9 cellular contexts compared by ENCODE assay signal in genomic region chr11:65625628-65626342, GRCh38. TPM values are rescaled to one million over a fixed set of nuclear protein-coding genes. Genes with fewer than 3 reads are reported as not detected.
DNase-seq lines count a peak whose midpoint lies in the region; ATAC-seq and TF ChIP-seq lines count a peak whose summit lies in the region.
"Had no signal": no experiment of that assay in that cellular context is flagged by ENCODE, and none has a peak within 500 bp of the region (broad histone marks: within the 10 kb centered on the region; RNA-seq: fewer than 3 reads in every experiment).

No MANE protein-coding gene starts in this region.

- H3K4me3 ChIP-seq in colonic mucosa (no peak overlapping the region), lung (no peak overlapping the region), tibial artery (no peak overlapping the region)
- H3K4me3 ChIP-seq: ovary had no signal

- DNase-seq in COLO668 (lab: John Stamatoyannopoulos, UW; ENCODE audit: unreplicated experiment) (peak; percentile 41), KBM-7 (peak; percentile 79), colonic mucosa (peak; percentile 66), lung (ENCODE audit: low spot score) (peak; percentile 57), tibial artery (peak in 1 of 2 donors; percentile 57), SW480 (ENCODE audit: low spot score) (no peak)

- WGBS in lung, 2 donors: 65 to 67% methylated on average over 30 of the region's 30 CpGs

- no peak overlapping the region for H3K27ac ChIP-seq in colonic mucosa
- no peak overlapping the region for H3K27ac ChIP-seq in lung (ENCODE audit: low read depth in 1 of 2, low read length in 1 of 2)
- no peak overlapping the region for H3K27ac ChIP-seq in tibial artery
- H3K27ac ChIP-seq: ovary had no signal

- no peaks in the 10 kb centered on the region for H3K9me3 ChIP-seq in colonic mucosa
- no peaks in the 10 kb centered on the region for H3K9me3 ChIP-seq in lung (ENCODE audit: control insufficient read depth in 2 of 2, insufficient read depth in 1 of 2, low read length in 1 of 2)
- H3K9me3 ChIP-seq in tibial artery: no peaks in the 10 kb centered on the region
- H3K9me3 ChIP-seq: ovary had no signal

- H3K27me3 ChIP-seq in colonic mucosa: no peaks in the 10 kb centered on the region
- H3K27me3 ChIP-seq in lung (ENCODE audit: control insufficient read depth, insufficient read depth): no peaks in the 10 kb centered on the region
- no peaks in the 10 kb centered on the region for H3K27me3 ChIP-seq in tibial artery
- H3K27me3 ChIP-seq: ovary had no signal

- in situ Hi-C loops in KBM-7 (cut with MboI; ENCODE audit: low pct_unique_long_range_greater_than_20kb, low sequenced_read_pairs): no loop called here

- TF ChIP-seq CTCF in colonic mucosa (IDR thresholded peaks at IDR 0.05): peak; percentile 73
- peak; percentile 73 for TF ChIP-seq CTCF in lung (IDR thresholded peaks at IDR 0.05; ENCODE audit: control extremely low read depth, extremely low read depth)
- peak; percentile 38 to 49 for TF ChIP-seq CTCF in tibial artery (IDR thresholded peaks at IDR 0.05)

- peaks cover 24% of the 10 kb centered on the region for H3K36me3 ChIP-seq in colonic mucosa
- peaks cover 10 to 82% of the 10 kb centered on the region in 2 donors for H3K36me3 ChIP-seq in lung (ENCODE audit: control insufficient read depth in 2 of 2, insufficient read depth in 2 of 2, low read length in 2 of 2)
- H3K36me3 ChIP-seq in tibial artery: peaks cover 73 to 100% (median 95%) of the 10 kb centered on the region in 3 donors
- H3K36me3 ChIP-seq: ovary had no signal

- intact Hi-C loops in colonic mucosa (cut with DNase I) (loop anchor here (10.0 kb wide), 1 partner anchor 79 kb away; no protein-coding TSS in a partner anchor), tibial artery (cut with DNase I; ENCODE audit: low total_unique reads) (loop anchor here (5.0 kb wide), 1 partner anchor 197 kb away; no protein-coding TSS in a partner anchor)

- peak; percentile 74 to 81 for ATAC-seq in activated CD4-positive, CD25-positive, alpha-beta regulatory T cell treated with anti-CD3 and anti-CD28 coated beads, Interleukin-2, amount 50 U/mL, for 24 hours
- ATAC-seq in lung (ENCODE audit: insufficient read depth, low FRiP score) (peak; percentile 76), GM21717 (IDR thresholded peaks at IDR 0.05; ENCODE audit: unreplicated experiment) (no peak)

- H3K4me1 ChIP-seq in colonic mucosa (no peaks in the 10 kb centered on the region), lung (ENCODE audit: control insufficient read depth in 2 of 2, insufficient read depth in 2 of 2, low read length in 2 of 2) (no peaks in the 10 kb centered on the region), tibial artery (no peaks in the 10 kb centered on the region)

- H3K9ac ChIP-seq in colonic mucosa (ENCODE audit: low read depth in 2 of 2, low read length in 2 of 2): no peak overlapping the region

RNA-seq across cellular contexts. Expression of gene PCNX3, which starts 10.2 kb away (rescaled TPM):
- total RNA-seq in colonic mucosa: 10 to 100 TPM; 41.5 to 72.4 TPM
- 10 to 100 TPM; 13.9 to 53.8 TPM for total RNA-seq in lung
- polyA plus RNA-seq in lung: 10 to 100 TPM; 16.1 to 24.8 TPM

RNA-seq across cellular contexts. Expression of gene MAP3K11, which starts 11.8 kb away (rescaled TPM):
- total RNA-seq in colonic mucosa (100 to 1,000 TPM in 1 of 2 donors, 10 to 100 TPM in 1; 92.7 to 102 TPM), lung (100 to 1,000 TPM in 1 of 2 donors, 10 to 100 TPM in 1; 60.0 to 108 TPM)
- polyA plus RNA-seq in lung: 10 to 100 TPM; 68.5 to 80.1 TPM

RNA-seq across cellular contexts. Expression of gene SIPA1, which starts 12.1 kb away (rescaled TPM):
- total RNA-seq in colonic mucosa (10 to 100 TPM; 21.0 to 33.0 TPM), lung (10 to 100 TPM; 39.7 to 82.8 TPM)
- polyA plus RNA-seq in lung: 100 to 1,000 TPM in 1 of 2 donors, 10 to 100 TPM in 1; 82.8 to 102 TPM

RNA-seq across cellular contexts. Expression of gene KCNK7, which starts 30.2 kb away (rescaled TPM):
- under 1 TPM; 0.40 to 0.69 TPM for total RNA-seq in colonic mucosa
- total RNA-seq in lung: 1 to 10 TPM in 1 of 2 donors, under 1 TPM in 1; 0.46 to 1.1 TPM
- polyA plus RNA-seq in lung: 1 to 10 TPM; 1.5 to 2.8 TPM

RNA-seq across cellular contexts. Expression of gene RELA, which starts 36.9 kb away (rescaled TPM):
- 10 to 100 TPM; 58.7 to 68.3 TPM for total RNA-seq in colonic mucosa
- total RNA-seq in lung: 10 to 100 TPM; 50.2 to 72.6 TPM
- polyA plus RNA-seq in lung: 10 to 100 TPM; 34.8 to 65.8 TPM
